Comparison of ENCODE assay signal across 7 cellular contexts in genomic region chr2:148179724-148180123, GRCh38.
"Had no signal": no experiment of that assay in that cellular context is flagged by ENCODE, and none has a peak within 500 bp of the region (broad histone marks: within the 10 kb centered on the region; RNA-seq: fewer than 3 reads in every experiment).

No MANE protein-coding gene starts in this region.

- H3K9me3 Mint-ChIP-seq: H9, IgD-negative memory B cell had no signal

- H2AFZ ChIP-seq: GM23248 had no signal

- H3K4me3 Mint-ChIP-seq: H9, IgD-negative memory B cell had no signal

- DNase-seq: GM23248, H9, HCEC 1CT had no signal

- H3K27ac ChIP-seq: GM23248 had no signal

- H3K9ac ChIP-seq: GM23248 had no signal

- H3K27me3 Mint-ChIP-seq: IgD-negative memory B cell had no signal

- H3K27ac Mint-ChIP-seq: IgD-negative memory B cell had no signal

- H3K4me1 Mint-ChIP-seq: H9, IgD-negative memory B cell had no signal

- H3K4me3 ChIP-seq: GM23248 had no signal

- FAIRE-seq: H1, H54, HTR-8/SVneo had no signal
